Comparison of ENCODE assay signal across 41 cellular contexts in genomic region chr14:28701733-28702132, GRCh38.
"Had no signal": no experiment of that assay in that cellular context is flagged by ENCODE, and none has a peak within 500 bp of the region (broad histone marks: within the 10 kb centered on the region; RNA-seq: fewer than 3 reads in every experiment).

No MANE protein-coding gene starts in this region.

- FAIRE-seq: astrocyte, bronchial epithelial cell had no signal

- DNase-seq: activated effector memory CD4-positive, alpha-beta T cell treated with anti-CD3 and anti-CD28 coated beads, Interleukin-2, amount 50 U/mL, for 16 hours; activated effector memory CD4-positive, alpha-beta T cell treated with Interleukin-2 at 50 U/mL for 16 hours; activated gamma-delta T cell; activated gamma-delta T cell treated with Interleukin-2 at 50 U/mL for 16 hours; activated naive CD4-positive, alpha-beta T cell; activated naive CD4-positive, alpha-beta T cell treated with anti-CD3 and anti-CD28 coated beads for 36 hours; activated naive CD4-positive, alpha-beta T cell treated with anti-CD3 and anti-CD28 coated beads, Interleukin-2, amount 10 ng/mL, durations not matched to agents 7 days and 5 days; activated naive CD4-positive, alpha-beta T cell treated with anti-CD3 and anti-CD28 coated beads, Interleukin-2, amount 50 U/mL, for 16 hours; activated naive CD4-positive, alpha-beta T cell treated with Interleukin-2 at 50 U/mL for 16 hours; activated naive CD8-positive, alpha-beta T cell treated with anti-CD3 and anti-CD28 coated beads for 36 hours; activated naive CD8-positive, alpha-beta T cell treated with anti-CD3 and anti-CD28 coated beads, Interleukin-2, amount 10 ng/mL, durations not matched to agents 7 days and 5 days; activated naive CD8-positive, alpha-beta T cell treated with anti-CD3 and anti-CD28 coated beads, Interleukin-2, amount 50 U/mL, for 24 hours; activated T-cell treated with anti-CD3 and anti-CD28 coated beads for 4 hours; activated T-cell treated with anti-CD3 and anti-CD28 coated beads, Interleukin-2, amount 50 U/mL, for 1 hour; activated T-cell treated with anti-CD3 and anti-CD28 coated beads, Interleukin-2, amount 50 U/mL, for 24 hours; activated T-cell treated with anti-CD3 and anti-CD28 coated beads, Interleukin-2, amount 50 U/mL, for 4 hours; activated T-cell treated with anti-CD3 and anti-CD28 coated beads, Interleukin-2, amount 50 U/mL, for 48 hours; activated T-cell treated with anti-CD3 and anti-CD28 coated beads, Interleukin-2, amount 50 U/mL, for 72 hours; adrenal gland; amniotic stem cell; amygdala; anterior cingulate cortex; aorta; body of pancreas; brain microvascular endothelial cell; caudate nucleus; central memory CD4-positive, alpha-beta T cell; cerebellar nuclear complex had no signal

- H3K36me3 Mint-ChIP-seq: activated naive CD4-positive, alpha-beta T cell treated with anti-CD3 and anti-CD28 coated beads, Interleukin-2, amount 10 ng/mL, durations not matched to agents 7 days and 5 days; activated naive CD4-positive, alpha-beta T cell treated with anti-CD3 and anti-CD28 coated beads, Interleukin-2, amount 50 U/mL, for 24 hours; activated naive CD8-positive, alpha-beta T cell; activated naive CD8-positive, alpha-beta T cell treated with anti-CD3 and anti-CD28 coated beads for 36 hours; activated naive CD8-positive, alpha-beta T cell treated with anti-CD3 and anti-CD28 coated beads, Interleukin-2, amount 10 ng/mL, durations not matched to agents 7 days and 5 days; brain had no signal

- ATAC-seq: activated naive CD4-positive, alpha-beta T cell treated with anti-CD3 and anti-CD28 coated beads, Interleukin-2, amount 50 U/mL, for 72 hours; activated naive CD8-positive, alpha-beta T cell treated with anti-CD3 and anti-CD28 coated beads, Interleukin-2, amount 50 U/mL, for 24 hours; activated T-cell treated with anti-CD3 and anti-CD28 coated beads, Interleukin-2, amount 50 U/mL, for 4 hours; activated T-cell treated with anti-CD3 and anti-CD28 coated beads, Interleukin-2, amount 50 U/mL, for 72 hours; activated T-helper 17 cell treated with anti-CD3 and anti-CD28 coated beads, Interleukin-2, amount 50 U/mL, for 72 hours; body of pancreas had no signal

- H3K4me1 Mint-ChIP-seq: activated naive CD4-positive, alpha-beta T cell treated with anti-CD3 and anti-CD28 coated beads, Interleukin-2, amount 10 ng/mL, durations not matched to agents 7 days and 5 days; activated naive CD4-positive, alpha-beta T cell treated with anti-CD3 and anti-CD28 coated beads, Interleukin-2, amount 50 U/mL, for 24 hours; activated naive CD8-positive, alpha-beta T cell treated with anti-CD3 and anti-CD28 coated beads for 36 hours; activated naive CD8-positive, alpha-beta T cell treated with anti-CD3 and anti-CD28 coated beads, Interleukin-2, amount 10 ng/mL, durations not matched to agents 7 days and 5 days; activated naive CD8-positive, alpha-beta T cell treated with anti-CD3 and anti-CD28 coated beads, Interleukin-2, amount 50 U/mL, for 24 hours; activated T-helper 17 cell treated with anti-CD3 and anti-CD28 coated beads, Interleukin-2, amount 50 U/mL, for 72 hours; brain; central memory CD8-positive, alpha-beta T cell had no signal

- H3K9me3 ChIP-seq: adrenal gland, ascending aorta, body of pancreas, breast epithelium had no signal

- H3K9me3 Mint-ChIP-seq: brain had no signal

- H3K27me3 ChIP-seq: adrenal gland, ascending aorta, body of pancreas, brain microvascular endothelial cell, breast epithelium, cardiac muscle cell had no signal

- H3K4me3 ChIP-seq: adrenal gland, ascending aorta, body of pancreas, breast epithelium, cardiac muscle cell had no signal

- H3K4me1 ChIP-seq: adrenal gland, ascending aorta, body of pancreas, breast epithelium had no signal

- H3K27ac Mint-ChIP-seq: activated naive CD4-positive, alpha-beta T cell treated with anti-CD3 and anti-CD28 coated beads for 36 hours; activated naive CD4-positive, alpha-beta T cell treated with anti-CD3 and anti-CD28 coated beads, Interleukin-2, amount 10 ng/mL, durations not matched to agents 7 days and 5 days; activated naive CD4-positive, alpha-beta T cell treated with anti-CD3 and anti-CD28 coated beads, Interleukin-2, amount 50 U/mL, for 24 hours; activated naive CD4-positive, alpha-beta T cell treated with anti-CD3 and anti-CD28 coated beads, Interleukin-2, amount 50 U/mL, for 72 hours; activated naive CD8-positive, alpha-beta T cell; activated naive CD8-positive, alpha-beta T cell treated with anti-CD3 and anti-CD28 coated beads for 36 hours; activated naive CD8-positive, alpha-beta T cell treated with anti-CD3 and anti-CD28 coated beads, Interleukin-2, amount 10 ng/mL, durations not matched to agents 7 days and 5 days; activated naive CD8-positive, alpha-beta T cell treated with anti-CD3 and anti-CD28 coated beads, Interleukin-2, amount 50 U/mL, for 24 hours; activated T-cell treated with anti-CD3 and anti-CD28 coated beads, Interleukin-2, amount 50 U/mL, for 24 hours; activated T-cell treated with anti-CD3 and anti-CD28 coated beads, Interleukin-2, amount 50 U/mL, for 72 hours; activated T-helper 1 cell treated with anti-CD3 and anti-CD28 coated beads, Interleukin-12 subunit alpha, Interleukin-12 subunit beta, Interleukin-2, Interleukin-4 antibody, amounts not matched to agents 30 ng/mL and 10 ng/mL and 1 ng/mL, durations not matched to agents 14 hours and 24 hours and 36 hours; activated T-helper 17 cell treated with anti-CD3 and anti-CD28 coated beads, Interleukin-2, amount 50 U/mL, for 72 hours; activated T-helper 2 cell treated with anti-CD3 and anti-CD28 coated beads, Interferon-gamma antibody, Interleukin-2, Interleukin-4, amounts not matched to agents 10 μg/mL and 5 μg/mL and 100 μg/mL, durations not matched to agents 14 hours and 24 hours and 36 hours; brain had no signal

- H3K4me3 Mint-ChIP-seq: activated naive CD4-positive, alpha-beta T cell treated with anti-CD3 and anti-CD28 coated beads for 36 hours; activated naive CD4-positive, alpha-beta T cell treated with anti-CD3 and anti-CD28 coated beads, Interleukin-2, amount 10 ng/mL, durations not matched to agents 7 days and 5 days; activated naive CD4-positive, alpha-beta T cell treated with anti-CD3 and anti-CD28 coated beads, Interleukin-2, amount 50 U/mL, for 24 hours; activated naive CD8-positive, alpha-beta T cell; activated naive CD8-positive, alpha-beta T cell treated with anti-CD3 and anti-CD28 coated beads for 36 hours; activated naive CD8-positive, alpha-beta T cell treated with anti-CD3 and anti-CD28 coated beads, Interleukin-2, amount 10 ng/mL, durations not matched to agents 7 days and 5 days; activated naive CD8-positive, alpha-beta T cell treated with anti-CD3 and anti-CD28 coated beads, Interleukin-2, amount 50 U/mL, for 24 hours; activated T-cell treated with anti-CD3 and anti-CD28 coated beads, Interleukin-2, amount 50 U/mL, for 24 hours; activated T-cell treated with anti-CD3 and anti-CD28 coated beads, Interleukin-2, amount 50 U/mL, for 4 hours; activated T-cell treated with anti-CD3 and anti-CD28 coated beads, Interleukin-2, amount 50 U/mL, for 72 hours; activated T-helper 1 cell treated with anti-CD3 and anti-CD28 coated beads, Interleukin-12 subunit alpha, Interleukin-12 subunit beta, Interleukin-2, Interleukin-4 antibody, amounts not matched to agents 30 ng/mL and 10 ng/mL and 1 ng/mL, durations not matched to agents 14 hours and 24 hours and 36 hours; activated T-helper 17 cell treated with anti-CD3 and anti-CD28 coated beads, Interleukin-2, amount 50 U/mL, for 72 hours; brain; central memory CD8-positive, alpha-beta T cell had no signal

- H3K27ac ChIP-seq: adrenal gland, ascending aorta, body of pancreas, brain microvascular endothelial cell, breast epithelium, cardiac muscle cell had no signal

- H3K36me3 ChIP-seq: adrenal gland, ascending aorta, brain microvascular endothelial cell, breast epithelium, cardiac muscle cell had no signal
